ENCODE assay signal across 22 cellular contexts in genomic region chr15:52730594-52730993, GRCh38. TPM values are rescaled to one million over a fixed set of nuclear protein-coding genes. Genes with fewer than 3 reads are reported as not detected.
A peak's percentile ranks its signal among the peaks of the same experiment; 100 is the strongest.
DNase-seq lines count a peak whose midpoint lies in the region; ATAC-seq, FAIRE-seq and TF ChIP-seq lines count a peak whose summit lies in the region.
"Had no signal": no experiment of that assay in that cellular context is flagged by ENCODE, and none has a peak within 500 bp of the region (broad histone marks: within the 10 kb centered on the region; RNA-seq: fewer than 3 reads in every experiment).

No MANE protein-coding gene starts in this region.

- peak; percentile 70 for FAIRE-seq in GM19239 (lab: Jason Lieb, UNC)
- FAIRE-seq: bronchial epithelial cell had no signal

- no peaks in the 10 kb centered on the region for H3K9me3 Mint-ChIP-seq in activated CD8-positive, alpha-beta memory T cell treated with anti-CD3 and anti-CD28 coated beads, Interleukin-2, amount 10 ng/mL, durations not matched to agents 7 days and 5 days (ENCODE audit: low read depth)
- H3K9me3 Mint-ChIP-seq in activated B cell treated with CpG ODN at 0.5 μM for 24 hours, result no peaks in the 10 kb centered on the region
- H3K9me3 Mint-ChIP-seq in naive B cell, result no peaks in the 10 kb centered on the region
- H3K9me3 Mint-ChIP-seq: CD14-positive monocyte; dendritic cell treated with granulocyte-macrophage colony-stimulating factor and Interleukin-4, amounts not matched to agents 40 ng/mL and 50 ng/mL, for 4 days had no signal

- no peak overlapping the region for H3K4me3 Mint-ChIP-seq in activated CD8-positive, alpha-beta memory T cell treated with anti-CD3 and anti-CD28 coated beads, Interleukin-2, amount 10 ng/mL, durations not matched to agents 7 days and 5 days
- no peak overlapping the region for H3K4me3 Mint-ChIP-seq in activated B cell treated with CpG ODN at 0.5 μM for 24 hours
- H3K4me3 Mint-ChIP-seq in naive B cell, result peak overlapping the region in 1 of 8 donors; percentile 41
- H3K4me3 Mint-ChIP-seq: CD14-positive monocyte; dendritic cell treated with granulocyte-macrophage colony-stimulating factor and Interleukin-4, amounts not matched to agents 40 ng/mL and 50 ng/mL, for 4 days had no signal

- H3K4me3 ChIP-seq in Peyer's patch (no peak overlapping the region), tibial artery (no peak overlapping the region)
- H3K4me3 ChIP-seq: A549, gastroesophageal sphincter, smooth muscle cell had no signal

- H3K36me3 Mint-ChIP-seq in activated CD8-positive, alpha-beta memory T cell treated with anti-CD3 and anti-CD28 coated beads, Interleukin-2, amount 10 ng/mL, durations not matched to agents 7 days and 5 days, result no peaks in the 10 kb centered on the region
- H3K36me3 Mint-ChIP-seq in activated B cell treated with CpG ODN at 0.5 μM for 24 hours (ENCODE audit: low read depth) (no peaks in the 10 kb centered on the region), naive B cell (no peaks in the 10 kb centered on the region)
- H3K36me3 Mint-ChIP-seq: CD14-positive monocyte had no signal

- H3K9me3 ChIP-seq in Peyer's patch, result no peaks in the 10 kb centered on the region
- no peaks in the 10 kb centered on the region for H3K9me3 ChIP-seq in tibial artery
- H3K9me3 ChIP-seq: A549, gastroesophageal sphincter had no signal

- ATAC-seq in activated CD8-positive, alpha-beta memory T cell treated with anti-CD3 and anti-CD28 coated beads, Interleukin-2, amount 10 ng/mL, durations not matched to agents 7 days and 5 days, result no peak
- no peak for ATAC-seq in activated B cell treated with CpG ODN at 0.5 μM for 24 hours (ENCODE audit: low read depth)
- no peak for ATAC-seq in naive B cell (ENCODE audit: low read depth in 2 of 2)
- no peak for ATAC-seq in HG03039 (IDR thresholded peaks at IDR 0.05; ENCODE audit: unreplicated experiment)
- ATAC-seq: A549, gastroesophageal sphincter had no signal

- peak overlapping the region in 1 of 4 donors; percentile 52 for H3K27ac ChIP-seq in Peyer's patch
- no peak overlapping the region for H3K27ac ChIP-seq in tibial artery
- H3K27ac ChIP-seq: A549, gastroesophageal sphincter had no signal

- no peak for TF ChIP-seq POLR2A in Peyer's patch (IDR thresholded peaks at IDR 0.05)

- H3K27ac Mint-ChIP-seq in activated CD8-positive, alpha-beta memory T cell treated with anti-CD3 and anti-CD28 coated beads, Interleukin-2, amount 10 ng/mL, durations not matched to agents 7 days and 5 days, result peak overlapping the region; percentile 57
- H3K27ac Mint-ChIP-seq in activated B cell treated with CpG ODN at 0.5 μM for 24 hours, result peak overlapping the region; percentile 89
- H3K27ac Mint-ChIP-seq in naive B cell, result peak overlapping the region in 5 of 6 donors; percentile 62 to 89 (median 76)
- H3K27ac Mint-ChIP-seq: CD14-positive monocyte; dendritic cell treated with granulocyte-macrophage colony-stimulating factor and Interleukin-4, amounts not matched to agents 40 ng/mL and 50 ng/mL, for 4 days had no signal

- TF ChIP-seq CTCF in activated B cell treated with CpG ODN at 0.5 μM for 24 hours (IDR thresholded peaks at IDR 0.05) (no peak), Peyer's patch (IDR thresholded peaks at IDR 0.05) (no peak), tibial artery (IDR thresholded peaks at IDR 0.05) (no peak)

- no peak for DNase-seq in activated CD8-positive, alpha-beta memory T cell treated with anti-CD3 and anti-CD28 coated beads, Interleukin-2, amount 10 ng/mL, durations not matched to agents 7 days and 5 days
- no peak for DNase-seq in activated CD8-positive, alpha-beta memory T cell treated with anti-CD3 and anti-CD28 coated beads, Interleukin-2, amount 50 U/mL, for 4 hours
- no peak for DNase-seq in GM19239 (ENCODE audit: insufficient read length, low spot score)
- no peak for DNase-seq in activated B cell treated with CpG ODN at 0.5 μM for 24 hours
- DNase-seq in naive B cell, result no peak
- DNase-seq in Peyer's patch, result no peak
- DNase-seq in tibial artery, result no peak
- DNase-seq: activated CD4-positive, alpha-beta T cell treated with anti-CD3 and anti-CD28 coated beads, Interleukin-2, amount 50 U/mL, for 48 hours; H7; kidney glomerular epithelial cell; NCI-H1048; NCI-H446 treated with DMSO at 0.1 percent for 48 hours; SW 1271 had no signal

- H3K4me1 ChIP-seq in Peyer's patch (peaks cover 0 to 8% (median 2%) of the 10 kb centered on the region in 4 donors), tibial artery (no peaks in the 10 kb centered on the region)

- POLR2A ChIA-PET in activated B cell treated with CpG ODN at 0.5 μM for 24 hours (lab: Charles Lee), result interaction anchor here (0.5 to 3.1 kb wide), 7 partner anchors 49 to 494 kb away, joined by 3 to 18 read pairs (median 5); partner anchors contain the start of gene ATOSA

- CTCF ChIA-PET in activated CD8-positive, alpha-beta memory T cell treated with anti-CD3 and anti-CD28 coated beads, Interleukin-2, amount 10 ng/mL, durations not matched to agents 7 days and 5 days (lab: Charles Lee), result interaction anchor here (4.1 to 7.6 kb wide), 2 partner anchors 399 to 472 kb away, joined by 23 to 131 read pairs; no protein-coding TSS in a partner anchor
- CTCF ChIA-PET in activated B cell treated with CpG ODN at 0.5 μM for 24 hours (lab: Charles Lee), result interaction anchor here (0.8 to 2.3 kb wide), 11 partner anchors 48 to 476 kb away, joined by 3 to 8 read pairs (median 4); partner anchors contain the start of gene MYO5A

- peaks cover 35% of the 10 kb centered on the region for H3K4me1 Mint-ChIP-seq in activated CD8-positive, alpha-beta memory T cell treated with anti-CD3 and anti-CD28 coated beads, Interleukin-2, amount 10 ng/mL, durations not matched to agents 7 days and 5 days
- H3K4me1 Mint-ChIP-seq in activated B cell treated with CpG ODN at 0.5 μM for 24 hours (peaks cover 42% of the 10 kb centered on the region), naive B cell (peaks cover 27 to 48% (median 41%) of the 10 kb centered on the region in 3 donors)

- intact Hi-C loops in activated B cell treated with CpG ODN at 0.5 μM for 24 hours (cut with micrococcal nuclease) (loop anchor here (1.0 to 5.0 kb wide), 5 partner anchors 20 to 163 kb away; partner anchors contain the start of gene ARPP19), tibial artery (cut with DNase I; ENCODE audit: low total_unique reads) (loop anchor here (5.0 kb wide), 1 partner anchor 38 kb away; no protein-coding TSS in a partner anchor)

- H3K36me3 ChIP-seq in Peyer's patch, result no peaks in the 10 kb centered on the region
- H3K36me3 ChIP-seq in tibial artery, result no peaks in the 10 kb centered on the region
- H3K36me3 ChIP-seq: gastroesophageal sphincter had no signal

- H3K27me3 ChIP-seq in Peyer's patch, result no peaks in the 10 kb centered on the region
- no peaks in the 10 kb centered on the region for H3K27me3 ChIP-seq in tibial artery
- H3K27me3 ChIP-seq: gastroesophageal sphincter had no signal

- no peaks in the 10 kb centered on the region for H3K27me3 Mint-ChIP-seq in activated CD8-positive, alpha-beta memory T cell treated with anti-CD3 and anti-CD28 coated beads, Interleukin-2, amount 10 ng/mL, durations not matched to agents 7 days and 5 days
- no peaks in the 10 kb centered on the region for H3K27me3 Mint-ChIP-seq in activated B cell treated with CpG ODN at 0.5 μM for 24 hours
- H3K27me3 Mint-ChIP-seq in naive B cell, result no peaks in the 10 kb centered on the region

RNA-seq across cellular contexts. Expression of gene ATOSA, which starts 51.4 kb away (rescaled TPM):
- total RNA-seq in activated CD8-positive, alpha-beta memory T cell treated with anti-CD3 and anti-CD28 coated beads, Interleukin-2, amount 10 ng/mL, durations not matched to agents 7 days and 5 days, result 10 to 100 TPM; 26.0 to 40.5 TPM
- total RNA-seq in activated B cell treated with CpG ODN at 0.5 μM for 24 hours, result 73.8 and 96.8 TPM in 2 replicates
- 10 to 100 TPM; 15.7 to 38.0 (median 28.4) TPM for polyA plus RNA-seq in naive B cell (ENCODE audit: low read depth in 6 of 6)
- 100 to 1,000 TPM in 1 of 4 donors, 10 to 100 TPM in 3; 55.5 to 128 (median 69.4) TPM for total RNA-seq in Peyer's patch

RNA-seq across cellular contexts. Expression of gene ONECUT1, which starts 59.5 kb away (rescaled TPM):
- total RNA-seq in activated CD8-positive, alpha-beta memory T cell treated with anti-CD3 and anti-CD28 coated beads, Interleukin-2, amount 10 ng/mL, durations not matched to agents 7 days and 5 days, result not detected
- 0.44 TPM in 1 of 2 replicates, not detected in the other for total RNA-seq in activated B cell treated with CpG ODN at 0.5 μM for 24 hours
- polyA plus RNA-seq in naive B cell (ENCODE audit: low read depth in 6 of 6), result not detected
- total RNA-seq in Peyer's patch, result not detected
- total RNA-seq: bronchial epithelial cell, pulmonary artery endothelial cell had no signal
- polyA plus RNA-seq: CD14-positive monocyte, urinary bladder had no signal
